In the genomic region with DNA sequence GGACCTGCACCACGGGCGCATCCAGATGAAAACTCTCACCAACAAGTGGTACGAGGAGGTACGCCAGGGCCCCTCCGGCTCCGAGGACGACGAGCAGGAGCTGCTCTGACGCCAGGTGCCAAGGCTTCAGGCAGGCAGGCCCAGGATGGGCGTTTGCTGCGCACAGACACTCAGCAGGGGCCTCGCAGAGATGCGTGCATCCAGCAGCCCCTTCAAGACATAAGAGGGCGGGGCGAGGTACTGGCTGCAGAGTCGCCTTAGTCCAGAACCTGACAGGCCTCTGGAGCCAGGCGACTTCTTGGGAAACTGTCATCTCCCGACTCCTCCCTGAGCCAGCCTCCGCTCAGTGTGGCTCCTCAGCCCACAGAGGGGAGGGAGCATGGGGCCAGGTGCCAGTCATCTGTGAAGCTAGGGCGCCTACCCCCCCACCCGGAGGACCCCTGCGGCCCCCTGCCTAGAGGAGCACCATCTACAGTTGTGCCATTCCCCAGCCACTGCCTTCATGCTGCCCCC, we compare ENCODE assay signal across 10 cellular contexts. TPM values are rescaled to one million over a fixed set of nuclear protein-coding genes. Genes with fewer than 3 reads are reported as not detected.
DNase-seq lines count a peak whose midpoint lies in the region; ATAC-seq and TF ChIP-seq lines count a peak whose summit lies in the region.
"Had no signal": no experiment of that assay in that cellular context is flagged by ENCODE, and none has a peak within 500 bp of the region (broad histone marks: within the 10 kb centered on the region; RNA-seq: fewer than 3 reads in every experiment).

No MANE protein-coding gene starts in this region.

- CTCF ChIA-PET in activated naive CD4-positive, alpha-beta T cell treated with anti-CD3 and anti-CD28 coated beads, Interleukin-2, amount 10 ng/mL, durations not matched to agents 7 days and 5 days (lab: Charles Lee): interaction anchor here (0.8 to 3.3 kb wide), 12 partner anchors 14 to 541 kb away, joined by 3 to 11 read pairs (median 4); partner anchors contain the start of gene RNF114

- peak overlapping the region; percentile 99 for H3K27ac ChIP-seq in cingulate gyrus (ENCODE audit: low read depth, low read length)
- H3K27ac ChIP-seq in neutrophil: peak overlapping the region; percentile 85
- peak overlapping the region in 3 of 4 donors; percentile 39 to 72 (median 63) for H3K27ac ChIP-seq in upper lobe of left lung

- no peaks in the 10 kb centered on the region for H3K9me3 ChIP-seq in neutrophil
- no peaks in the 10 kb centered on the region for H3K9me3 ChIP-seq in upper lobe of left lung
- H3K9me3 ChIP-seq: left lung had no signal

- TF ChIP-seq POLR2A in upper lobe of left lung (IDR thresholded peaks at IDR 0.05): no peak

- H3K9me3 Mint-ChIP-seq in activated naive CD4-positive, alpha-beta T cell treated with anti-CD3 and anti-CD28 coated beads, Interleukin-2, amount 10 ng/mL, durations not matched to agents 7 days and 5 days: no peaks in the 10 kb centered on the region
- H3K9me3 Mint-ChIP-seq: dendritic cell treated with granulocyte-macrophage colony-stimulating factor and Interleukin-4, amounts not matched to agents 40 ng/mL and 50 ng/mL, for 4 days had no signal

- H3K4me1 ChIP-seq in neutrophil (ENCODE audit: control insufficient read depth in 1 of 2, insufficient read depth in 1 of 2, low read depth in 1 of 2, low read length in 1 of 2) (peaks cover 48 to 49% of the 10 kb centered on the region in 2 experiments), upper lobe of left lung (peaks cover 48 to 62% (median 53%) of the 10 kb centered on the region in 4 donors)

- TF ChIP-seq CTCF in neutrophil (IDR thresholded peaks at IDR 0.05) (no peak), upper lobe of left lung (IDR thresholded peaks at IDR 0.05) (no peak)

- peaks cover 43% of the 10 kb centered on the region for H3K36me3 Mint-ChIP-seq in activated naive CD4-positive, alpha-beta T cell treated with anti-CD3 and anti-CD28 coated beads, Interleukin-2, amount 10 ng/mL, durations not matched to agents 7 days and 5 days

- no peak overlapping the region for H3K4me3 ChIP-seq in neutrophil (ENCODE audit: low read depth in 1 of 2, low read length in 1 of 2)
- no peak overlapping the region for H3K4me3 ChIP-seq in upper lobe of left lung
- H3K4me3 ChIP-seq: left lung had no signal

- DNase-seq in activated naive CD4-positive, alpha-beta T cell treated with anti-CD3 and anti-CD28 coated beads, Interleukin-2, amount 10 ng/mL, durations not matched to agents 7 days and 5 days: no peak
- DNase-seq in activated naive CD4-positive, alpha-beta T cell treated with anti-CD3 and anti-CD28 coated beads, Interleukin-2, amount 50 U/mL, for 16 hours: no peak
- peak in 1 of 2 donors; percentile 70 for DNase-seq in upper lobe of left lung
- DNase-seq: left lung had no signal

- no peaks in the 10 kb centered on the region for H3K27me3 Mint-ChIP-seq in activated naive CD4-positive, alpha-beta T cell treated with anti-CD3 and anti-CD28 coated beads, Interleukin-2, amount 10 ng/mL, durations not matched to agents 7 days and 5 days
- H3K27me3 Mint-ChIP-seq: dendritic cell treated with granulocyte-macrophage colony-stimulating factor and Interleukin-4, amounts not matched to agents 40 ng/mL and 50 ng/mL, for 4 days had no signal

- H3K27ac Mint-ChIP-seq in activated naive CD4-positive, alpha-beta T cell treated with anti-CD3 and anti-CD28 coated beads, Interleukin-2, amount 10 ng/mL, durations not matched to agents 7 days and 5 days: peak overlapping the region; percentile 70

- H3K36me3 ChIP-seq in neutrophil (peaks cover 64% of the 10 kb centered on the region), upper lobe of left lung (peaks cover 3 to 54% (median 41%) of the 10 kb centered on the region in 4 donors)

- TF ChIP-seq EP300 in upper lobe of left lung (IDR thresholded peaks at IDR 0.05): no peak

- H3K4me3 Mint-ChIP-seq in activated naive CD4-positive, alpha-beta T cell treated with anti-CD3 and anti-CD28 coated beads, Interleukin-2, amount 10 ng/mL, durations not matched to agents 7 days and 5 days: no peak overlapping the region
- H3K4me3 Mint-ChIP-seq: dendritic cell treated with granulocyte-macrophage colony-stimulating factor and Interleukin-4, amounts not matched to agents 40 ng/mL and 50 ng/mL, for 4 days had no signal

- H3K27me3 ChIP-seq in neutrophil (no peaks in the 10 kb centered on the region), upper lobe of left lung (no peaks in the 10 kb centered on the region)
- H3K27me3 ChIP-seq: left lung had no signal

- no peak for ATAC-seq in upper lobe of left lung (ENCODE audit: low FRiP score in 2 of 2)
- no peak for ATAC-seq in GM18867 (IDR thresholded peaks at IDR 0.05; ENCODE audit: unreplicated experiment)
- no peak for ATAC-seq in GM21367 (IDR thresholded peaks at IDR 0.05; ENCODE audit: unreplicated experiment)
- ATAC-seq in GM19452 (IDR thresholded peaks at IDR 0.05; ENCODE audit: unreplicated experiment): no peak

- H3K4me1 Mint-ChIP-seq in activated naive CD4-positive, alpha-beta T cell treated with anti-CD3 and anti-CD28 coated beads, Interleukin-2, amount 10 ng/mL, durations not matched to agents 7 days and 5 days: peaks cover 1% of the 10 kb centered on the region

- WGBS in upper lobe of left lung, 2 donors: 90 to 96% methylated on average over 16 to 22 of the region's 22 CpGs

RNA-seq across cellular contexts. Expression of gene SPATA2, which starts 27.4 kb away (rescaled TPM):
- 1 to 10 TPM; 5.1 to 9.4 (median 6.4) TPM for total RNA-seq in upper lobe of left lung

RNA-seq across cellular contexts. Expression of gene RNF114, which starts 48.3 kb away (rescaled TPM):
- 100 to 1,000 TPM in 4 of 6 donors, 10 to 100 TPM in 2; 72.4 to 248 (median 173) TPM for total RNA-seq in upper lobe of left lung
